Comparison of ENCODE assay signal across 18 cellular contexts in the genomic region with DNA sequence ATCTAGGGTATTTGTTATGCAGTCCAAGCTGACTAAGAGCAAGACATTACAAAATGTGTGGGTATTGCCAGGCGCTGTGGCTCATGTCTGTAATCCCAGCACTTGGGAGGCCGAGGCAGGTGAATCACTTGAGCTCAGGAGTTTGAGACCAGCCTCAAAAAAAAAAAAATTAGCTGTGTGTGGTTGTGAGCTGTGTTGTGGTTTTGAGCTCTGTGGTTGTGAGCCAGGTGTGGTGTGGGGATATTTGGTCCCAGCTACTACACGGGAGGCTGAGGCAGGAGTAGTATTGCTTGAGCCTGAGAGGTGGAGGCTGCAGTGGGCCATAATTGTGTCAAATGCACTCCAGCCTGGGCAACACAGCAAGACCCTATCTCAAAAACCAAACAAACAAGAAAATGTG.
DNase-seq lines count a peak whose midpoint lies in the region; ATAC-seq and TF ChIP-seq lines count a peak whose summit lies in the region.
"Had no signal": no experiment of that assay in that cellular context is flagged by ENCODE, and none has a peak within 500 bp of the region (broad histone marks: within the 10 kb centered on the region; RNA-seq: fewer than 3 reads in every experiment).

No MANE protein-coding gene starts in this region.

- H3K36me3 Mint-ChIP-seq in stimulated activated effector memory CD8-positive, alpha-beta T cell treated with anti-CD3 and anti-CD28 coated beads, Interleukin-12 subunit alpha, Interleukin-12 subunit beta, amount 100 ng/mL, for 72 hours: peaks cover 44% of the 10 kb centered on the region
- H3K36me3 Mint-ChIP-seq: activated naive CD8-positive, alpha-beta T cell; IgD-negative memory B cell had no signal

- H3K27ac Mint-ChIP-seq in stimulated activated effector memory CD8-positive, alpha-beta T cell treated with anti-CD3 and anti-CD28 coated beads, Interleukin-12 subunit alpha, Interleukin-12 subunit beta, amount 100 ng/mL, for 72 hours: peak overlapping the region; percentile 92
- H3K27ac Mint-ChIP-seq: activated B cell treated with CpG ODN at 0.5 μM for 24 hours; activated naive CD8-positive, alpha-beta T cell had no signal

- H3K9me3 ChIP-seq in RWPE2 (ENCODE audit: severe bottlenecking): no peaks in the 10 kb centered on the region
- H3K9me3 ChIP-seq: BE2C, thyroid gland had no signal

- H3K36me3 ChIP-seq in RWPE2 (ENCODE audit: low read depth): no peaks in the 10 kb centered on the region
- H3K36me3 ChIP-seq: BE2C, thyroid gland had no signal

- no peaks in the 10 kb centered on the region for H3K27me3 ChIP-seq in RWPE2 (ENCODE audit: insufficient read depth, poor library complexity, severe bottlenecking)
- H3K27me3 ChIP-seq: thyroid gland had no signal

- peak overlapping the region; percentile 4 for H3K4me3 Mint-ChIP-seq in stimulated activated effector memory CD8-positive, alpha-beta T cell treated with anti-CD3 and anti-CD28 coated beads, Interleukin-12 subunit alpha, Interleukin-12 subunit beta, amount 100 ng/mL, for 72 hours
- H3K4me3 Mint-ChIP-seq: activated B cell treated with CpG ODN at 0.5 μM for 24 hours; activated naive CD8-positive, alpha-beta T cell had no signal

- H3K4me3 ChIP-seq in RWPE2 (ENCODE audit: severe bottlenecking): no peak overlapping the region
- H3K4me3 ChIP-seq in astrocyte of the spinal cord (ENCODE audit: low read depth, low read length): no peak overlapping the region
- H3K4me3 ChIP-seq: PC-9, smooth muscle cell, thyroid gland had no signal

- TF ChIP-seq CTCF in RWPE2 (IDR thresholded peaks at IDR 0.05; ENCODE audit: poor library complexity, severe bottlenecking) (no peak), astrocyte of the spinal cord (IDR thresholded peaks at IDR 0.05; ENCODE audit: low read depth, low read length) (no peak)

- peaks cover 34% of the 10 kb centered on the region for H3K4me1 Mint-ChIP-seq in stimulated activated effector memory CD8-positive, alpha-beta T cell treated with anti-CD3 and anti-CD28 coated beads, Interleukin-12 subunit alpha, Interleukin-12 subunit beta, amount 100 ng/mL, for 72 hours

- ATAC-seq in RWPE2 (ENCODE audit: low read depth): no peak
- ATAC-seq in stimulated activated effector memory CD8-positive, alpha-beta T cell treated with anti-CD3 and anti-CD28 coated beads, Interleukin-12 subunit alpha, Interleukin-12 subunit beta, amount 100 ng/mL, for 72 hours: peak; percentile 94
- no peak for ATAC-seq in GM18520 (IDR thresholded peaks at IDR 0.05; ENCODE audit: unreplicated experiment)
- ATAC-seq in HG03039 (IDR thresholded peaks at IDR 0.05; ENCODE audit: unreplicated experiment): no peak

- in situ Hi-C loops in astrocyte of the spinal cord (cut with HindIII; ENCODE audit: low sequenced_read_pairs): no loop called here

- H3K4me1 ChIP-seq in RWPE2 (ENCODE audit: insufficient read depth, poor library complexity, severe bottlenecking): peaks cover 10% of the 10 kb centered on the region
- H3K4me1 ChIP-seq: BE2C had no signal

- H3K27ac ChIP-seq in RWPE2 (ENCODE audit: poor library complexity, severe bottlenecking): peak overlapping the region; percentile 70
- H3K27ac ChIP-seq: PC-9, thyroid gland had no signal

- no peaks in the 10 kb centered on the region for H3K9me3 Mint-ChIP-seq in stimulated activated effector memory CD8-positive, alpha-beta T cell treated with anti-CD3 and anti-CD28 coated beads, Interleukin-12 subunit alpha, Interleukin-12 subunit beta, amount 100 ng/mL, for 72 hours
- H3K9me3 Mint-ChIP-seq: activated B cell treated with CpG ODN at 0.5 μM for 24 hours had no signal

- DNase-seq in stimulated activated CD4-positive, alpha-beta T cell treated with anti-CD3 and anti-CD28 coated beads, Interleukin-15, amount 100 ng/mL, for 24 hours: peak; percentile 52
- DNase-seq in stimulated activated CD4-positive, alpha-beta T cell treated with anti-CD3 and anti-CD28 coated beads, Interleukin-12 subunit alpha, Interleukin-12 subunit beta, amount 100 ng/mL, for 4 hours: no peak
- no peak for DNase-seq in RWPE2 (ENCODE audit: low spot score)
- peak; percentile 19 for DNase-seq in astrocyte of the spinal cord (ENCODE audit: low read depth, low spot score)
- no peak for DNase-seq in stimulated activated effector memory CD8-positive, alpha-beta T cell treated with anti-CD3 and anti-CD28 coated beads, Interleukin-12 subunit alpha, Interleukin-12 subunit beta, amount 100 ng/mL, for 72 hours (ENCODE audit: low spot score in 2 of 2)
- DNase-seq in hepatic stellate cell (ENCODE audit: low spot score): no peak
- DNase-seq: activated B cell treated with CpG ODN at 0.5 μM for 24 hours, BE2C, H7, NCI-H146, NCI-H446 treated with DMSO at 0.1 percent for 48 hours, PC-9, thyroid gland had no signal

Comparison
In these comparisons a context has a peak if more than half of its experiments do, and no peak if none do; other contexts are left out.
1. DNase-seq: peak in stimulated activated CD4-positive, alpha-beta T cell treated with anti-CD3 and anti-CD28 coated beads, Interleukin-15, amount 100 ng/mL, for 24 hours (single experiment) and astrocyte of the spinal cord (single experiment); none in stimulated activated CD4-positive, alpha-beta T cell treated with anti-CD3 and anti-CD28 coated beads, Interleukin-12 subunit alpha, Interleukin-12 subunit beta, amount 100 ng/mL, for 4 hours (single experiment), RWPE2 (single experiment), stimulated activated effector memory CD8-positive, alpha-beta T cell treated with anti-CD3 and anti-CD28 coated beads, Interleukin-12 subunit alpha, Interleukin-12 subunit beta, amount 100 ng/mL, for 72 hours (0 of 2) and hepatic stellate cell (single experiment).